In genomic region chr18:49728542-49728941, GRCh38 we compare ENCODE assay signal across 8 cellular contexts.
A peak's percentile ranks its signal among the peaks of the same experiment; 100 is the strongest.
DNase-seq lines count a peak whose midpoint lies in the region; ATAC-seq and TF ChIP-seq lines count a peak whose summit lies in the region.

No MANE protein-coding gene starts in this region.

- no peak overlapping the region for H3K4me3 ChIP-seq in AG09309 (ENCODE audit: control insufficient read depth, low read depth, low read length)
- H3K4me3 ChIP-seq in GM12875 (ENCODE audit: low read depth, low read length), result no peak overlapping the region

- ATAC-seq in left lobe of liver, result peak; percentile 42
- ATAC-seq in GM19463 (IDR thresholded peaks at IDR 0.05; ENCODE audit: unreplicated experiment), result no peak

- no peak for DNase-seq in AG09309 (ENCODE audit: low read depth)
- DNase-seq in NCI-H526 (lab: John Stamatoyannopoulos, UW), result peak; percentile 11 to 77
- DNase-seq in amniotic epithelial cell (ENCODE audit: low read depth), result peak; percentile 41
- peak; percentile 59 for DNase-seq in left lobe of liver (ENCODE audit: low spot score)
- DNase-seq in effector CD8-positive, alpha-beta T cell (lab: John Stamatoyannopoulos, UW), result no peak
- DNase-seq in T-helper 9 cell, result no peak

- TF ChIP-seq CTCF in AG09309 (IDR thresholded peaks at IDR 0.05; ENCODE audit: control insufficient read depth, insufficient read depth, low read depth, low read length, missing control alignments) (peak; percentile 64), GM12875 (IDR thresholded peaks at IDR 0.05; ENCODE audit: borderline replicate concordance, insufficient read depth, low read depth, low read length) (peak; percentile 79)

Comparison
In these comparisons a context has a peak if more than half of its experiments do, and no peak if none do; other contexts are left out.
1. DNase-seq: peak in NCI-H526 (2 of 2), amniotic epithelial cell (single experiment) and left lobe of liver (single experiment); none in AG09309 (single experiment), effector CD8-positive, alpha-beta T cell (single experiment) and T-helper 9 cell (single experiment).